In the genomic region with DNA sequence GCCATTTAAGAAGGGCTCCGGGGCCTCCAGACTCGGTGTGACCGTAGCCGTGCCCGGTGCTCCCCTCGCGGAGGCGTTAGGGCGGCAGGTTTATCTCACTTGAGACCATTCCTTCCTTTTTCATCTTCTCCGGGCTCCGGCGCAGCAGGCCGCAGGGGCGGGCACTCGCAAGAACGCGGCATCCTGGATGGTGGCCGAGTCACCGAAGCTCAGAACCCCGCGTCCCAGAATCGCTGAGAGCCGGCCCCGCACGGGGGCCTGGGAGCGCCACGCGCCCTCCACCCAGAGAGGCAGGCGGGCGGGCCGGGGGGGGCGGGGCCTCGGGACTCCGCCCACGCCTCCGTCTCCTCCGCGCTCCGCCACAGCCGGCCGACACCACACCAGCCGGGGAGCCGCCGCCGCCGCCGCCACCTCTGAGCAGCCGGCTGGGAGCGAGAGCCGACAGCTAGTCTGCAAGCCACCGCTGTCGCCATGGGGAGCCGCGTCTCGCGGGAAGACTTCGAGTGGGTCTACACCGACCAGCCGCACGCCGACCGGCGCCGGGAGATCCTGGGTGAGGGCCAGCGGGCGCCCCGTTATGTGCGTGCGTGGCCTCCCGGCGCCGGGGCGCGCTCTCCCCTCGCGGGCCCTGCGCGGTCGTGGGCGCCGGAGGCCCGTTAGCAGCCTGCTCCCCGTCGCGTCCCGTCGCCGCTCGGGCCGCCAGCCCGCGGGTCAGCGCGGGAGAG, we compare ENCODE assay signal across 1 cellular context.
TF ChIP-seq lines count a peak whose summit lies in the region.

Gene DEGS1, plus strand, starts transcription at position 375 of the 725 bp plus-strand sequence. Its CDS starts 97 bp downstream, at position 472.

TF ChIP-seq in HepG2, 621 proteins besides CTCF, POLR2A, EP300 and RAD21 (continued from another document and continues in another):
- TF ChIP-seq, protein P1, sequence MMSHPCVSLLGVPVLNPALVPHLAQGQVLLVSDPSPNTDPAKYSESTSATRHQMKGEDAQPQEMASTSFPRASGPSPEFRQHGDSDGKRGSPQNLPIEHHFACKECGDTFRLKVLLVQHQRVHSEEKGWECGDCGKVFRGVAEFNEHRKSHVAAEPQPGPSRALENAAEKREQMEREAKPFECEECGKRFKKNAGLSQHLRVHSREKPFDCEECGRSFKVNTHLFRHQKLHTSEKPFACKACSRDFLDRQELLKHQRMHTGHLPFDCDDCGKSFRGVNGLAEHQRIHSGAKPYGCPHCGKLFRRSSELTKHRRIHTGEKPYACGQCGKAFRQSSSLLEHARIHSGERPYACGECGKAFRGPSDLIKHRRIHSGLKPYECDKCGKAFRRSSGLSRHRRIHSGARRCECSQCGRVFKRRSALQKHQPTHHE (CRISPR knock-in tag; IDR thresholded peaks at IDR 0.05; ENCODE audit: borderline replicate concordance): no peak
- TF ChIP-seq ZNF570 (CRISPR knock-in tag; IDR thresholded peaks at IDR 0.05; ENCODE audit: borderline replicate concordance) (no peak), ZNF501 (CRISPR knock-in tag; IDR thresholded peaks at IDR 0.05) (no peak), HNRNPK (IDR thresholded peaks at IDR 0.05; ENCODE audit: low read depth, low read length, poor library complexity, severe bottlenecking) (no peak), ATM (IDR thresholded peaks at IDR 0.05; ENCODE audit: borderline replicate concordance) (no peak), U2AF2 (IDR thresholded peaks at IDR 0.05; ENCODE audit: low read depth, low read length) (no peak), CAMTA2 (CRISPR knock-in tag; IDR thresholded peaks at IDR 0.05; ENCODE audit: borderline replicate concordance) (peak; percentile 76; the same call in 1 of the 2 replicates), ZNF558 (CRISPR knock-in tag; IDR thresholded peaks at IDR 0.05; ENCODE audit: borderline replicate concordance) (peak; percentile 70; the same call in 1 of the 2 replicates), ARID5B (CRISPR knock-in tag; IDR thresholded peaks at IDR 0.05) (peak; percentile 68), ZFP36L1 (CRISPR knock-in tag; IDR thresholded peaks at IDR 0.05) (no peak), ZNF562 (CRISPR knock-in tag; IDR thresholded peaks at IDR 0.05; ENCODE audit: borderline replicate concordance) (no peak), CENPX (CRISPR knock-in tag; IDR thresholded peaks at IDR 0.05) (no peak), PRDM15 (CRISPR knock-in tag; IDR thresholded peaks at IDR 0.05) (no peak), ATF1 (CRISPR knock-in tag; IDR thresholded peaks at IDR 0.05) (no peak), ZBTB10 (CRISPR knock-in tag; IDR thresholded peaks at IDR 0.05; ENCODE audit: borderline replicate concordance) (0 out of 2 replicates have a peak, but pooled peaks have one; percentile 35), ESRRA (CRISPR knock-in tag; IDR thresholded peaks at IDR 0.05; ENCODE audit: low read depth) (0 out of 2 replicates have a peak, but pooled peaks have one; percentile 18), ZNF597 (CRISPR knock-in tag; IDR thresholded peaks at IDR 0.05) (no peak), KAT7 (CRISPR knock-in tag; IDR thresholded peaks at IDR 0.05; ENCODE audit: borderline replicate concordance) (0 out of 2 replicates have a peak, but pooled peaks have one; percentile 64), ELF4 (CRISPR knock-in tag; IDR thresholded peaks at IDR 0.05; ENCODE audit: borderline replicate concordance) (no peak), E2F5 (CRISPR knock-in tag; conservative IDR thresholded peaks at IDR 0.05) (no peak; the same call in 1 of the 2 replicates), ZNF563 (CRISPR knock-in tag; IDR thresholded peaks at IDR 0.05) (peak; percentile 94), NFE2L2 (IDR thresholded peaks at IDR 0.05; ENCODE audit: low read length) (no peak), ZBTB1 (CRISPR knock-in tag; IDR thresholded peaks at IDR 0.05; ENCODE audit: borderline replicate concordance) (no peak), GATA4 (IDR thresholded peaks at IDR 0.05; ENCODE audit: borderline replicate concordance, low read depth) (no peak), U2AF1 (optimal IDR thresholded peaks at IDR 0.05; ENCODE audit: low read depth, low read length) (no peak), ZFAT (CRISPR knock-in tag; conservative IDR thresholded peaks at IDR 0.05) (no peak), NFIC (IDR thresholded peaks at IDR 0.05; ENCODE audit: low read length) (no peak), ZNF180 (CRISPR knock-in tag; IDR thresholded peaks at IDR 0.05; ENCODE audit: borderline replicate concordance, low read depth) (no peak), BORCS8-MEF2B (CRISPR knock-in tag; IDR thresholded peaks at IDR 0.05) (0 out of 2 replicates have a peak, but pooled peaks have one; percentile 42), DNMT3B (CRISPR knock-in tag; conservative IDR thresholded peaks at IDR 0.05) (no peak), ZNF749 (CRISPR knock-in tag; IDR thresholded peaks at IDR 0.05; ENCODE audit: borderline replicate concordance) (no peak), ZNF746 (CRISPR knock-in tag; IDR thresholded peaks at IDR 0.05) (peak; percentile 28; the same call in 1 of the 2 replicates)
- TF ChIP-seq, protein P2, sequence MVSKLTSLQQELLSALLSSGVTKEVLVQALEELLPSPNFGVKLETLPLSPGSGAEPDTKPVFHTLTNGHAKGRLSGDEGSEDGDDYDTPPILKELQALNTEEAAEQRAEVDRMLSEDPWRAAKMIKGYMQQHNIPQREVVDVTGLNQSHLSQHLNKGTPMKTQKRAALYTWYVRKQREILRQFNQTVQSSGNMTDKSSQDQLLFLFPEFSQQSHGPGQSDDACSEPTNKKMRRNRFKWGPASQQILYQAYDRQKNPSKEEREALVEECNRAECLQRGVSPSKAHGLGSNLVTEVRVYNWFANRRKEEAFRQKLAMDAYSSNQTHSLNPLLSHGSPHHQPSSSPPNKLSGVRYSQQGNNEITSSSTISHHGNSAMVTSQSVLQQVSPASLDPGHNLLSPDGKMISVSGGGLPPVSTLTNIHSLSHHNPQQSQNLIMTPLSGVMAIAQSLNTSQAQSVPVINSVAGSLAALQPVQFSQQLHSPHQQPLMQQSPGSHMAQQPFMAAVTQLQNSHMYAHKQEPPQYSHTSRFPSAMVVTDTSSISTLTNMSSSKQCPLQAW (CRISPR knock-in tag; IDR thresholded peaks at IDR 0.05): 0 out of 2 replicates have a peak, but pooled peaks have one; percentile 56
- TF ChIP-seq, protein P3, sequence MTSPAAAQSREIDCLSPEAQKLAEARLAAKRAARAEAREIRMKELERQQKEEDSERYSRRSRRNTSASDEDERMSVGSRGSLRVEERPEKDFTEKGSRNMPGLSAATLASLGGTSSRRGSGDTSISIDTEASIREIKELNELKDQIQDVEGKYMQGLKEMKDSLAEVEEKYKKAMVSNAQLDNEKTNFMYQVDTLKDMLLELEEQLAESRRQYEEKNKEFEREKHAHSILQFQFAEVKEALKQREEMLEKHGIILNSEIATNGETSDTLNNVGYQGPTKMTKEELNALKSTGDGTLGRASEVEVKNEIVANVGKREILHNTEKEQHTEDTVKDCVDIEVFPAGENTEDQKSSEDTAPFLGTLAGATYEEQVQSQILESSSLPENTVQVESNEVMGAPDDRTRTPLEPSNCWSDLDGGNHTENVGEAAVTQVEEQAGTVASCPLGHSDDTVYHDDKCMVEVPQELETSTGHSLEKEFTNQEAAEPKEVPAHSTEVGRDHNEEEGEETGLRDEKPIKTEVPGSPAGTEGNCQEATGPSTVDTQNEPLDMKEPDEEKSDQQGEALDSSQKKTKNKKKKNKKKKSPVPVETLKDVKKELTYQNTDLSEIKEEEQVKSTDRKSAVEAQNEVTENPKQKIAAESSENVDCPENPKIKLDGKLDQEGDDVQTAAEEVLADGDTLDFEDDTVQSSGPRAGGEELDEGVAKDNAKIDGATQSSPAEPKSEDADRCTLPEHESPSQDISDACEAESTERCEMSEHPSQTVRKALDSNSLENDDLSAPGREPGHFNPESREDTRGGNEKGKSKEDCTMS (CRISPR knock-in tag; conservative IDR thresholded peaks at IDR 0.05): no peak
